Comparison of ENCODE assay signal across 10 cellular contexts in the genomic region with DNA sequence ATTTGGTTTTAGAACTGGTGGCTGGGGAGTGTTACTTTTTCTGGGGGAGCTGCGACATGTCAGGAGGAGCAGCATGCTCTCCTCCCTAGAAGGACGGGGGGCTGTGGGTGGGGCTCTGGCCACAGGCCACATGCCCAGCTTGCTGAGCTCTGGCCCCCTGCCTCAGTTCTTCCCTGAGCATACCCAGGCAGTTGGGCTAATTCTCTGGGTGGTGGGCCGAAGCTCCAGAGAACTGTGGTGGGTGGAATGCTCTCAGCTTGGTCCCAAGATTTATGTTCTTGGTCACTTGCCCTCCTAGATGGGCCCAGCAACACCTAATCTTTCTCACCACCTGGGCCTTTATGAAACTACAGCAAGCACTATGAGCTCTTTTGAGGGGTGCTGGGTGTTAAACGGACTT. TPM values are rescaled to one million over a fixed set of nuclear protein-coding genes. Genes with fewer than 3 reads are reported as not detected.
DNase-seq lines count a peak whose midpoint lies in the region; TF ChIP-seq lines count a peak whose summit lies in the region.
"Had no signal": no experiment of that assay in that cellular context is flagged by ENCODE, and none has a peak within 500 bp of the region (broad histone marks: within the 10 kb centered on the region; RNA-seq: fewer than 3 reads in every experiment).

No MANE protein-coding gene starts in this region.

- peak overlapping the region in 2 of 7 donors; percentile 2 to 24 for H3K4me3 Mint-ChIP-seq in CD8-positive, alpha-beta memory T cell
- H3K4me3 Mint-ChIP-seq in neural progenitor cell = peak overlapping the region; percentile 46

- H3F3A ChIP-seq in neural progenitor cell (ENCODE audit: low read depth) (peaks cover 31% of the 10 kb centered on the region), PC-9 (ENCODE audit: insufficient read depth, low read depth) (peaks cover 59% of the 10 kb centered on the region)

- H3K27ac Mint-ChIP-seq in CD8-positive, alpha-beta memory T cell = peak overlapping the region in 3 of 8 donors; percentile 13 to 29 (median 23)
- no peak overlapping the region for H3K27ac Mint-ChIP-seq in neural progenitor cell

- 85% methylated on average over 4 of the region's 4 CpGs for WGBS in HUES64

- no peak overlapping the region for H2AFZ ChIP-seq in neural progenitor cell (replicated peaks)
- no peak overlapping the region for H2AFZ ChIP-seq in PC-9

- POLR2A ChIA-PET in CD8-positive, alpha-beta memory T cell (lab: Charles Lee) = no interaction called here
- POLR2A ChIA-PET in GM10248 (lab: Yijun Ruan, JAX) (interaction anchor here (0.9 to 1.0 kb wide), 2 partner anchors 19 to 35 kb away, joined by 3 read pairs; no protein-coding TSS in a partner anchor), PC-9 (lab: Charles Lee; ENCODE audit: unreplicated experiment) (no interaction called here)

- H3K4me1 ChIP-seq in CD8-positive, alpha-beta memory T cell (ENCODE audit: insufficient read depth, low read length) = peaks cover 42% of the 10 kb centered on the region
- H3K4me1 ChIP-seq in HUES64 (ENCODE audit: insufficient read depth, low read length) = peaks cover 47% of the 10 kb centered on the region
- peaks cover 20% of the 10 kb centered on the region for H3K4me1 ChIP-seq in colonic mucosa
- peaks cover 19% of the 10 kb centered on the region for H3K4me1 ChIP-seq in neural progenitor cell
- H3K4me1 ChIP-seq in PC-9 (replicated peaks; ENCODE audit: insufficient read depth) = peaks cover 31% of the 10 kb centered on the region

- peaks cover 35 to 54% (median 42%) of the 10 kb centered on the region in 3 donors for H3K4me1 Mint-ChIP-seq in CD8-positive, alpha-beta memory T cell
- peaks cover 66% of the 10 kb centered on the region for H3K4me1 Mint-ChIP-seq in neural progenitor cell

- H4K20me1 ChIP-seq in neural progenitor cell (ENCODE audit: low read depth) = peaks cover 29% of the 10 kb centered on the region
- peaks cover 34% of the 10 kb centered on the region for H4K20me1 ChIP-seq in PC-9 (ENCODE audit: insufficient read depth)

- no peak overlapping the region for H3K4me3 ChIP-seq in CD8-positive, alpha-beta memory T cell (ENCODE audit: low read length)
- no peak overlapping the region for H3K4me3 ChIP-seq in HUES64 (ENCODE audit: low read length)
- no peak overlapping the region for H3K4me3 ChIP-seq in colonic mucosa
- H3K4me3 ChIP-seq in neural progenitor cell = no peak overlapping the region
- no peak overlapping the region for H3K4me3 ChIP-seq in PC-9

- no peaks in the 10 kb centered on the region for H3K27me3 ChIP-seq in CD8-positive, alpha-beta memory T cell (ENCODE audit: insufficient read depth, low read length, poor library complexity, severe bottlenecking)
- H3K27me3 ChIP-seq in HUES64 (ENCODE audit: insufficient read depth, low read length) = no peaks in the 10 kb centered on the region
- no peaks in the 10 kb centered on the region for H3K27me3 ChIP-seq in colonic mucosa
- H3K27me3 ChIP-seq in neural progenitor cell = no peaks in the 10 kb centered on the region
- H3K27me3 ChIP-seq in PC-9 (ENCODE audit: insufficient read depth, low read depth) = no peaks in the 10 kb centered on the region

- intact Hi-C loops in colonic mucosa (cut with DNase I) = loop anchor here (5.0 kb wide), 1 partner anchor 47 kb away; no protein-coding TSS in a partner anchor
- intact Hi-C loops in PC-9 (cut with micrococcal nuclease; ENCODE audit: unreplicated experiment) = no loop called here

- H3K9ac ChIP-seq in HUES64 (ENCODE audit: low read depth, low read length) (no peak overlapping the region), colonic mucosa (ENCODE audit: low read depth in 2 of 2, low read length in 2 of 2) (peak overlapping the region in 1 of 2 donors; percentile 99), neural progenitor cell (no peak overlapping the region)

- H3K9me2 ChIP-seq in PC-9 (ENCODE audit: insufficient read depth) = no peaks in the 10 kb centered on the region

- H3K27ac ChIP-seq in CD8-positive, alpha-beta memory T cell (ENCODE audit: low read depth, low read length) = peak overlapping the region; percentile 12
- H3K27ac ChIP-seq in HUES64 (ENCODE audit: low read depth, low read length) (peak overlapping the region; percentile 39; the same call in 1 of the 2 replicates), colonic mucosa (peak overlapping the region; percentile 97), neural progenitor cell (no peak overlapping the region), PC-9 (no peak overlapping the region)

- TF ChIP-seq CTCF in colonic mucosa (IDR thresholded peaks at IDR 0.05) (no peak), neural progenitor cell (IDR thresholded peaks at IDR 0.05) (no peak), GM10248 (IDR thresholded peaks at IDR 0.05; ENCODE audit: control extremely low read depth, extremely low read depth, low read depth, missing control alignments) (no peak), PC-9 (conservative IDR thresholded peaks at IDR 0.05) (no peak)

- no peaks in the 10 kb centered on the region for H3K9me3 ChIP-seq in CD8-positive, alpha-beta memory T cell (ENCODE audit: low read length)
- H3K9me3 ChIP-seq in HUES64 (ENCODE audit: insufficient read depth, low read depth, low read length) (no peaks in the 10 kb centered on the region), colonic mucosa (no peaks in the 10 kb centered on the region), neural progenitor cell (ENCODE audit: low read depth) (no peaks in the 10 kb centered on the region), PC-9 (ENCODE audit: insufficient read depth, low read depth) (no peaks in the 10 kb centered on the region)

- DNase-seq in CD8-positive, alpha-beta memory T cell = no peak
- DNase-seq in colonic mucosa (no peak), neural progenitor cell (ENCODE audit: low spot score) (no peak), GM10248 (ENCODE audit: extremely low spot score) (no peak), PC-9 (no peak), AG08395 (ENCODE audit: low spot score) (no peak)
- DNase-seq: activated CD4-positive, alpha-beta T cell treated with anti-CD3 and anti-CD28 coated beads for 4 hours; CD4-positive, CD25-positive, alpha-beta regulatory T cell had no signal

- CTCF ChIA-PET in CD8-positive, alpha-beta memory T cell (lab: Charles Lee) = interaction anchor here (1.5 kb wide), 1 partner anchor 32 kb away, joined by 4 read pairs; a partner anchor contains a TSS
- CTCF ChIA-PET in GM10248 (lab: Yijun Ruan, JAX) = interaction anchor here (1.1 to 2.3 kb wide), 7 partner anchors 8 to 59 kb away, joined by 3 to 10 read pairs (median 3); a partner anchor contains a TSS
- CTCF ChIA-PET in PC-9 (lab: Charles Lee) = no interaction called here

- peaks cover 0 to 31% (median 0%) of the 10 kb centered on the region in 3 donors for H3K36me3 Mint-ChIP-seq in CD8-positive, alpha-beta memory T cell
- peaks cover 23% of the 10 kb centered on the region for H3K36me3 Mint-ChIP-seq in neural progenitor cell

- H3K36me3 ChIP-seq in CD8-positive, alpha-beta memory T cell (ENCODE audit: insufficient read depth, low read length) = no peaks in the 10 kb centered on the region
- peaks cover 49% of the 10 kb centered on the region for H3K36me3 ChIP-seq in HUES64 (ENCODE audit: insufficient read depth, low read length)
- no peaks in the 10 kb centered on the region for H3K36me3 ChIP-seq in colonic mucosa
- no peaks in the 10 kb centered on the region for H3K36me3 ChIP-seq in neural progenitor cell
- H3K36me3 ChIP-seq in PC-9 (ENCODE audit: low read depth) = peaks cover 23% of the 10 kb centered on the region

- no TSS peak for BruUV-seq in PC-9 (replicated peaks; lab: Mats Ljungman, UMichigan)

- H3K79me2 ChIP-seq in neural progenitor cell (ENCODE audit: low read depth) (peaks cover 52% of the 10 kb centered on the region), PC-9 (ENCODE audit: low read depth) (peaks cover 53% of the 10 kb centered on the region)

- peaks cover 0 to under 1% of the 10 kb centered on the region in 2 donors for H3K27me3 Mint-ChIP-seq in CD8-positive, alpha-beta memory T cell
- H3K27me3 Mint-ChIP-seq in neural progenitor cell (ENCODE audit: insufficient read depth, low read depth) = peaks cover 10% of the 10 kb centered on the region
- H3K27me3 Mint-ChIP-seq: CD4-positive, CD25-positive, alpha-beta regulatory T cell had no signal

- H3K9me3 Mint-ChIP-seq in CD8-positive, alpha-beta memory T cell = no peaks in the 10 kb centered on the region
- H3K9me3 Mint-ChIP-seq in neural progenitor cell = no peaks in the 10 kb centered on the region

- H3K4me2 ChIP-seq in neural progenitor cell = no peak overlapping the region
- no peak overlapping the region for H3K4me2 ChIP-seq in PC-9

RNA-seq across cellular contexts. Expression of a gene that starts 5.1 kb away (rescaled TPM):
- total RNA-seq in CD8-positive, alpha-beta memory T cell = 1 to 10 TPM; 6.0 TPM
- polyA plus RNA-seq in CD8-positive, alpha-beta memory T cell = 8.7 TPM
- polyA plus RNA-seq in HUES64 (2013, experiment 1 of 2) = 12.3 TPM
- polyA plus RNA-seq in HUES64 (2013, experiment 2 of 2) = 13.2 TPM
- total RNA-seq in colonic mucosa (10 to 100 TPM; 11.0 to 11.3 TPM), neural progenitor cell (ENCODE audit: low replicate concordance) (3.0 and 26.1 TPM in 2 replicates), PC-9 (2021) (3.1 and 3.4 TPM in 2 replicates)

RNA-seq across cellular contexts. Expression of a gene that starts 5.4 kb away (rescaled TPM):
- 10 to 100 TPM; 57.0 to 58.2 TPM for total RNA-seq in CD8-positive, alpha-beta memory T cell
- polyA plus RNA-seq in CD8-positive, alpha-beta memory T cell = 60.8 TPM
- polyA plus RNA-seq in HUES64 (2013, experiment 1 of 2) = 78.2 TPM
- 91.5 TPM for polyA plus RNA-seq in HUES64 (2013, experiment 2 of 2)
- total RNA-seq in colonic mucosa (100 to 1,000 TPM; 189 to 304 TPM), neural progenitor cell (ENCODE audit: low replicate concordance) (18.0 and 58.9 TPM in 2 replicates), PC-9 (2021) (172 and 174 TPM in 2 replicates)

RNA-seq across cellular contexts. Expression of a gene that starts 32.6 kb away (rescaled TPM):
- total RNA-seq in CD8-positive, alpha-beta memory T cell = not detected
- not detected for polyA plus RNA-seq in CD8-positive, alpha-beta memory T cell
- 94.7 TPM for polyA plus RNA-seq in HUES64 (2013, experiment 1 of 2)
- 75.3 TPM for polyA plus RNA-seq in HUES64 (2013, experiment 2 of 2)
- total RNA-seq in colonic mucosa (100 to 1,000 TPM in 1 of 2 donors, 10 to 100 TPM in 1; 86.7 to 122 TPM), neural progenitor cell (ENCODE audit: low replicate concordance) (0.19 and 0.43 TPM in 2 replicates), PC-9 (2021) (not detected in 2 replicates)
- total RNA-seq: CD4-positive, CD25-positive, alpha-beta regulatory T cell; T-helper 1 cell treated with Interleukin-12 subunit alpha and Interleukin-12 subunit beta and Interleukin-4 antibody, amounts not matched to agents 30 ng/mL and 1 ng/mL, for 36 hours had no signal
- polyA plus RNA-seq: CD4-positive, CD25-positive, alpha-beta regulatory T cell had no signal

RNA-seq across cellular contexts. Expression of a gene that starts 50.7 kb away (rescaled TPM):
- total RNA-seq in CD8-positive, alpha-beta memory T cell = 1 to 10 TPM; 4.5 to 6.6 TPM
- polyA plus RNA-seq in CD8-positive, alpha-beta memory T cell = 4.7 TPM
- polyA plus RNA-seq in HUES64 (2013, experiment 1 of 2) = 1.3 TPM
- polyA plus RNA-seq in HUES64 (2013, experiment 2 of 2) = 0.51 TPM
- total RNA-seq in colonic mucosa = 10 to 100 TPM; 17.6 to 29.6 TPM
- not detected in 2 replicates for total RNA-seq in neural progenitor cell (ENCODE audit: low replicate concordance)
- 24.1 and 34.5 TPM in 2 replicates for total RNA-seq in PC-9 (2021)

RNA-seq across cellular contexts. Expression of a gene that starts 50.9 kb away (rescaled TPM):
- 10 to 100 TPM; 27.9 to 32.0 TPM for total RNA-seq in CD8-positive, alpha-beta memory T cell
- 25.8 TPM for polyA plus RNA-seq in CD8-positive, alpha-beta memory T cell
- polyA plus RNA-seq in HUES64 (2013, experiment 1 of 2) = 37.8 TPM
- polyA plus RNA-seq in HUES64 (2013, experiment 2 of 2) = 42.0 TPM
- total RNA-seq in colonic mucosa (10 to 100 TPM; 11.4 to 15.1 TPM), neural progenitor cell (ENCODE audit: low replicate concordance) (2.0 and 14.3 TPM in 2 replicates), PC-9 (2021) (34.8 and 42.3 TPM in 2 replicates)

Comparison
In these comparisons a context has a peak if more than half of its experiments do, and no peak if none do; other contexts are left out.
1. H3K27ac ChIP-seq: peak in CD8-positive, alpha-beta memory T cell (single experiment), HUES64 (single experiment) and colonic mucosa (single experiment); none in neural progenitor cell (single experiment) and PC-9 (single experiment).
2. RNA of a gene that starts 32.6 kb away (total RNA-seq): 86.7 to 122 TPM in colonic mucosa; not detected in PC-9, 0.19 to 0.43 TPM in neural progenitor cell and not detected in CD8-positive, alpha-beta memory T cell; every median in the first group is over 10 times any median in the second.